13 cellular contexts compared by ENCODE assay signal in the genomic region with DNA sequence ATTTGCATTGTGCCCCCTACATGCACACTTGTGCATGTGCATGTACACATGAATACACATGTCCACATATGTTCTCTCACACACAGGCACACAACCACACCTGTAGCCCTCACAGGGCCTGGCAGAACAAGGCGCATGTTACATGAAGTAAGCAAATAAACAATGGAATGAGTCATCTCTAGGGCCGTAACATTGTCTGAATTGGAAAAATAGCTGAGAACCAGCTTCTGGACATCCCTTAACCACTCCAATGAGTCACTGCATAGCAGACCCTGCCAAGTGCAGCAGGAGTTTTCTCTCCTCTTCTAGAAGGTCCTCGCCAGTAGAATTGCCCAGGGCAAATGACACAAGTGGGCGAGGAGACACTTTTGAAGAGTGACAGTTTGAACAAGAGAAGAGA.
DNase-seq lines count a peak whose midpoint lies in the region; FAIRE-seq and TF ChIP-seq lines count a peak whose summit lies in the region.
"Had no signal": no experiment of that assay in that cellular context is flagged by ENCODE, and none has a peak within 500 bp of the region (broad histone marks: within the 10 kb centered on the region; RNA-seq: fewer than 3 reads in every experiment).

No MANE protein-coding gene starts in this region.

- no peak for TF ChIP-seq POLR2A in prostate gland (IDR thresholded peaks at IDR 0.05)

- H3K36me3 Mint-ChIP-seq in activated naive CD4-positive, alpha-beta T cell treated with anti-CD3 and anti-CD28 coated beads for 36 hours (ENCODE audit: low read depth), result no peaks in the 10 kb centered on the region

- intact Hi-C loops in prostate gland (cut with DNase I), result no loop called here
- intact Hi-C loops in activated naive CD4-positive, alpha-beta T cell treated with anti-CD3 and anti-CD28 coated beads for 36 hours (cut with micrococcal nuclease), result no loop called here

- H3K9me3 ChIP-seq in prostate gland (no peaks in the 10 kb centered on the region), right atrium auricular region (no peaks in the 10 kb centered on the region)
- H3K9me3 ChIP-seq: neutrophil had no signal

- H3K27me3 ChIP-seq in prostate gland (replicated peaks; ENCODE audit: insufficient read depth), result no peaks in the 10 kb centered on the region
- no peaks in the 10 kb centered on the region for H3K27me3 ChIP-seq in right atrium auricular region
- H3K27me3 ChIP-seq: neutrophil had no signal

- H3K27me3 Mint-ChIP-seq in activated naive CD4-positive, alpha-beta T cell treated with anti-CD3 and anti-CD28 coated beads for 36 hours (ENCODE audit: low read depth), result no peaks in the 10 kb centered on the region

- H3K4me1 Mint-ChIP-seq in activated naive CD4-positive, alpha-beta T cell treated with anti-CD3 and anti-CD28 coated beads for 36 hours (ENCODE audit: low read depth), result no peaks in the 10 kb centered on the region

- H3K36me3 ChIP-seq in prostate gland (no peaks in the 10 kb centered on the region), right atrium auricular region (no peaks in the 10 kb centered on the region)
- H3K36me3 ChIP-seq: neutrophil had no signal

- FAIRE-seq in RCC 7860 (lab: Jason Lieb, UNC), result peak; percentile 76

- H3K4me3 ChIP-seq in epithelial cell of esophagus (ENCODE audit: low read length), result no peak overlapping the region
- H3K4me3 ChIP-seq in prostate gland, result no peak overlapping the region
- no peak overlapping the region for H3K4me3 ChIP-seq in right atrium auricular region

- no peaks in the 10 kb centered on the region for H3K9me3 Mint-ChIP-seq in activated naive CD4-positive, alpha-beta T cell treated with anti-CD3 and anti-CD28 coated beads for 36 hours

- DNase-seq in EL (peak; percentile 69), RCC 7860 (ENCODE audit: low spot score) (peak; percentile 69), epithelial cell of esophagus (ENCODE audit: low read depth) (peak; percentile 61), prostate gland (ENCODE audit: low spot score) (peak; percentile 3), right atrium auricular region (ENCODE audit: low spot score) (no peak), NCI-H82 (lab: John Stamatoyannopoulos, UW) (no peak), GDM1 (lab: John Stamatoyannopoulos, UW) (no peak)
- no peak for DNase-seq in activated naive CD4-positive, alpha-beta T cell treated with anti-CD3 and anti-CD28 coated beads for 36 hours
- DNase-seq: erythroblast; left colon; NCI-H2081 treated with DMSO at 0.1 percent for 48 hours; stimulated activated CD4-positive, alpha-beta T cell treated with anti-CD3 and anti-CD28 coated beads, Interleukin-15, amount 100 ng/mL, for 24 hours had no signal

- H3K4me3 Mint-ChIP-seq in activated naive CD4-positive, alpha-beta T cell treated with anti-CD3 and anti-CD28 coated beads for 36 hours, result no peak overlapping the region

- H3K27ac Mint-ChIP-seq in activated naive CD4-positive, alpha-beta T cell treated with anti-CD3 and anti-CD28 coated beads for 36 hours, result no peak overlapping the region

- CTCF ChIA-PET in activated naive CD4-positive, alpha-beta T cell treated with anti-CD3 and anti-CD28 coated beads for 36 hours (lab: Charles Lee), result no interaction called here

- 36% methylated on average over 4 of the region's 4 CpGs for WGBS in prostate gland

- TF ChIP-seq CTCF in epithelial cell of esophagus (IDR thresholded peaks at IDR 0.05; ENCODE audit: insufficient read depth, low read depth, low read length, missing control alignments) (no peak), prostate gland (IDR thresholded peaks at IDR 0.05) (no peak), right atrium auricular region (IDR thresholded peaks at IDR 0.05) (no peak)

- H3K4me1 ChIP-seq in prostate gland (replicated peaks), result no peaks in the 10 kb centered on the region
- no peaks in the 10 kb centered on the region for H3K4me1 ChIP-seq in right atrium auricular region

- no peak overlapping the region for H3K27ac ChIP-seq in prostate gland
- no peak overlapping the region for H3K27ac ChIP-seq in right atrium auricular region
- H3K27ac ChIP-seq: neutrophil had no signal

Comparison
In these comparisons a context has a peak if more than half of its experiments do, and no peak if none do; other contexts are left out.
1. DNase-seq: peak in EL (single experiment), RCC 7860 (single experiment), epithelial cell of esophagus (single experiment) and prostate gland (single experiment); none in right atrium auricular region (single experiment), NCI-H82 (single experiment), activated naive CD4-positive, alpha-beta T cell treated with anti-CD3 and anti-CD28 coated beads for 36 hours (single experiment) and GDM1 (single experiment).